Comparison of ENCODE assay signal across 20 cellular contexts in genomic region chr1:239784896-239785295, GRCh38.
"Had no signal": no experiment of that assay in that cellular context is flagged by ENCODE, and none has a peak within 500 bp of the region (broad histone marks: within the 10 kb centered on the region; RNA-seq: fewer than 3 reads in every experiment).

No MANE protein-coding gene starts in this region.

- DNase-seq: dermis blood vessel endothelial cell; esophagus squamous epithelium; foreskin fibroblast; immature natural killer cell; left ventricle myocardium inferior; lower lobe of right lung; natural killer cell; posterior cingulate gyrus; sigmoid colon; stimulated activated CD4-positive, alpha-beta T cell treated with anti-CD3 and anti-CD28 coated beads, Interleukin-2, amount 100 ng/mL, for 24 hours; stimulated activated CD4-positive, alpha-beta T cell treated with anti-CD3 and anti-CD28 coated beads, Interleukin-4, amount 100 ng/mL, for 4 hours; stimulated activated naive B cell treated with anti-CD40 and anti-IgM and Interleukin-4, amounts not matched to agents 10 μg/mL and 1 μg/mL and 100 μg/mL, for 72 hours; stimulated activated naive CD8-positive, alpha-beta T cell treated with anti-CD3 and anti-CD28 coated beads, Interleukin-15, amount 100 ng/mL, for 72 hours; testis had no signal

- H3K9me3 Mint-ChIP-seq: immature natural killer cell, natural killer cell had no signal

- H3K4me1 ChIP-seq: esophagus squamous epithelium, left ventricle myocardium inferior, lower lobe of right lung, sigmoid colon, testis, tibial nerve had no signal

- H3K9me3 ChIP-seq: esophagus squamous epithelium, gastroesophageal sphincter, lower lobe of right lung, sigmoid colon, testis, tibial nerve had no signal

- H3K36me3 ChIP-seq: esophagus squamous epithelium, left ventricle myocardium inferior, lower lobe of right lung, sigmoid colon, tibial nerve had no signal

- H3K27me3 ChIP-seq: esophagus squamous epithelium, gastroesophageal sphincter, sigmoid colon, testis, tibial nerve had no signal

- H3K4me3 ChIP-seq: esophagus squamous epithelium, gastroesophageal sphincter, left ventricle myocardium inferior, lower lobe of right lung, sigmoid colon, skin epidermis, testis, tibial nerve had no signal

- H3K4me1 Mint-ChIP-seq: immature natural killer cell; memory B cell; mesothelial cell of epicardium; natural killer cell; neural crest cell; stimulated activated naive B cell treated with anti-CD40 and anti-IgM and Interleukin-4, amounts not matched to agents 10 μg/mL and 1 μg/mL and 100 μg/mL, for 72 hours; stimulated activated naive CD8-positive, alpha-beta T cell treated with anti-CD3 and anti-CD28 coated beads, Interleukin-15, amount 100 ng/mL, for 72 hours had no signal

- ATAC-seq: gastroesophageal sphincter; lower lobe of right lung; natural killer cell; stimulated activated naive B cell treated with anti-CD40 and anti-IgM and Interleukin-4, amounts not matched to agents 10 μg/mL and 1 μg/mL and 100 μg/mL, for 72 hours; stimulated activated naive CD8-positive, alpha-beta T cell treated with anti-CD3 and anti-CD28 coated beads, Interleukin-15, amount 100 ng/mL, for 72 hours had no signal

- H3K27me3 Mint-ChIP-seq: memory B cell; stimulated activated naive CD8-positive, alpha-beta T cell treated with anti-CD3 and anti-CD28 coated beads, Interleukin-15, amount 100 ng/mL, for 72 hours had no signal

- H3K27ac Mint-ChIP-seq: immature natural killer cell; memory B cell; mesothelial cell of epicardium; natural killer cell; stimulated activated naive B cell treated with anti-CD40 and anti-IgM and Interleukin-4, amounts not matched to agents 10 μg/mL and 1 μg/mL and 100 μg/mL, for 72 hours; stimulated activated naive CD8-positive, alpha-beta T cell treated with anti-CD3 and anti-CD28 coated beads, Interleukin-15, amount 100 ng/mL, for 72 hours had no signal

- H3K27ac ChIP-seq: esophagus squamous epithelium, gastroesophageal sphincter, left ventricle myocardium inferior, lower lobe of right lung, sigmoid colon, skin epidermis, testis, tibial nerve had no signal

- H3K36me3 Mint-ChIP-seq: memory B cell; mesothelial cell of epicardium; natural killer cell; stimulated activated naive B cell treated with anti-CD40 and anti-IgM and Interleukin-4, amounts not matched to agents 10 μg/mL and 1 μg/mL and 100 μg/mL, for 72 hours had no signal

- H3K4me3 Mint-ChIP-seq: immature natural killer cell; memory B cell; mesothelial cell of epicardium; natural killer cell; neural crest cell; stimulated activated naive B cell treated with anti-CD40 and anti-IgM and Interleukin-4, amounts not matched to agents 10 μg/mL and 1 μg/mL and 100 μg/mL, for 72 hours; stimulated activated naive CD8-positive, alpha-beta T cell treated with anti-CD3 and anti-CD28 coated beads, Interleukin-15, amount 100 ng/mL, for 72 hours had no signal
